ENCODE assay signal across 9 cellular contexts in genomic region chr6:134519456-134519855, GRCh38.
DNase-seq lines count a peak whose midpoint lies in the region; ATAC-seq lines count a peak whose summit lies in the region.
"Had no signal": no experiment of that assay in that cellular context is flagged by ENCODE, and none has a peak within 500 bp of the region (broad histone marks: within the 10 kb centered on the region; RNA-seq: fewer than 3 reads in every experiment).

No MANE protein-coding gene starts in this region.

- H3K27me3 Mint-ChIP-seq in stimulated activated naive B cell treated with anti-CD40 and anti-IgM and Interleukin-4, amounts not matched to agents 10 μg/mL and 1 μg/mL and 100 μg/mL, for 72 hours, result no peaks in the 10 kb centered on the region

- H3K9ac ChIP-seq in SK-N-MC (ENCODE audit: insufficient read length), result no peak overlapping the region

- no peaks in the 10 kb centered on the region for H3K36me3 ChIP-seq in SK-N-MC (ENCODE audit: insufficient read depth, low read length)

- DNase-seq in activated CD8-positive, alpha-beta memory T cell treated with anti-CD3 and anti-CD28 coated beads, Interleukin-2, amount 50 U/mL, for 4 hours, result peak; percentile 24
- DNase-seq in activated CD8-positive, alpha-beta memory T cell treated with anti-CD3 and anti-CD28 coated beads for 24 hours, result no peak
- DNase-seq in SK-N-MC (ENCODE audit: low read depth, low spot score) (peak; percentile 67), dermis microvascular lymphatic vessel endothelial cell (ENCODE audit: low read depth in 2 of 2) (peak; percentile 89 to 95), NCI-H774 (lab: John Stamatoyannopoulos, UW) (no peak), DMS114 treated with DMSO at 0.1 percent for 48 hours (lab: John Stamatoyannopoulos, UW; ENCODE audit: unreplicated experiment) (no peak), HPDE6-E6E7 (ENCODE audit: extremely low spot score) (no peak)
- DNase-seq in stimulated activated naive B cell treated with anti-CD40 and anti-IgM and Interleukin-4, amounts not matched to agents 10 μg/mL and 1 μg/mL and 100 μg/mL, for 72 hours, result no peak

- peak; percentile 61 to 65 for ATAC-seq in stimulated activated naive B cell treated with anti-CD40 and anti-IgM and Interleukin-4, amounts not matched to agents 10 μg/mL and 1 μg/mL and 100 μg/mL, for 72 hours (replicated peaks)
- ATAC-seq: left colon had no signal

- no peak overlapping the region for H3K27ac Mint-ChIP-seq in stimulated activated naive B cell treated with anti-CD40 and anti-IgM and Interleukin-4, amounts not matched to agents 10 μg/mL and 1 μg/mL and 100 μg/mL, for 72 hours

- peaks cover 10 to 26% of the 10 kb centered on the region in 2 donors for H3K4me1 Mint-ChIP-seq in stimulated activated naive B cell treated with anti-CD40 and anti-IgM and Interleukin-4, amounts not matched to agents 10 μg/mL and 1 μg/mL and 100 μg/mL, for 72 hours

- no peaks in the 10 kb centered on the region for H3K36me3 Mint-ChIP-seq in stimulated activated naive B cell treated with anti-CD40 and anti-IgM and Interleukin-4, amounts not matched to agents 10 μg/mL and 1 μg/mL and 100 μg/mL, for 72 hours

- peak overlapping the region in 1 of 2 donors; percentile 47 for H3K4me3 Mint-ChIP-seq in stimulated activated naive B cell treated with anti-CD40 and anti-IgM and Interleukin-4, amounts not matched to agents 10 μg/mL and 1 μg/mL and 100 μg/mL, for 72 hours

- H3K27ac ChIP-seq in SK-N-MC, result peak overlapping the region; percentile 70

- no peaks in the 10 kb centered on the region for H3K9me3 ChIP-seq in SK-N-MC (ENCODE audit: low read depth, low read length)

- no peaks in the 10 kb centered on the region for H3K9me3 Mint-ChIP-seq in stimulated activated naive B cell treated with anti-CD40 and anti-IgM and Interleukin-4, amounts not matched to agents 10 μg/mL and 1 μg/mL and 100 μg/mL, for 72 hours

- peak overlapping the region; percentile 44 for H3K4me3 ChIP-seq in SK-N-MC

Comparison
In these comparisons a context has a peak if more than half of its experiments do, and no peak if none do; other contexts are left out.
1. DNase-seq: peak in activated CD8-positive, alpha-beta memory T cell treated with anti-CD3 and anti-CD28 coated beads, Interleukin-2, amount 50 U/mL, for 4 hours (single experiment), SK-N-MC (single experiment) and dermis microvascular lymphatic vessel endothelial cell (2 of 2); none in activated CD8-positive, alpha-beta memory T cell treated with anti-CD3 and anti-CD28 coated beads for 24 hours (single experiment), stimulated activated naive B cell treated with anti-CD40 and anti-IgM and Interleukin-4, amounts not matched to agents 10 μg/mL and 1 μg/mL and 100 μg/mL, for 72 hours (single experiment), NCI-H774 (single experiment), DMS114 treated with DMSO at 0.1 percent for 48 hours (single experiment) and HPDE6-E6E7 (single experiment).